In the genomic region with DNA sequence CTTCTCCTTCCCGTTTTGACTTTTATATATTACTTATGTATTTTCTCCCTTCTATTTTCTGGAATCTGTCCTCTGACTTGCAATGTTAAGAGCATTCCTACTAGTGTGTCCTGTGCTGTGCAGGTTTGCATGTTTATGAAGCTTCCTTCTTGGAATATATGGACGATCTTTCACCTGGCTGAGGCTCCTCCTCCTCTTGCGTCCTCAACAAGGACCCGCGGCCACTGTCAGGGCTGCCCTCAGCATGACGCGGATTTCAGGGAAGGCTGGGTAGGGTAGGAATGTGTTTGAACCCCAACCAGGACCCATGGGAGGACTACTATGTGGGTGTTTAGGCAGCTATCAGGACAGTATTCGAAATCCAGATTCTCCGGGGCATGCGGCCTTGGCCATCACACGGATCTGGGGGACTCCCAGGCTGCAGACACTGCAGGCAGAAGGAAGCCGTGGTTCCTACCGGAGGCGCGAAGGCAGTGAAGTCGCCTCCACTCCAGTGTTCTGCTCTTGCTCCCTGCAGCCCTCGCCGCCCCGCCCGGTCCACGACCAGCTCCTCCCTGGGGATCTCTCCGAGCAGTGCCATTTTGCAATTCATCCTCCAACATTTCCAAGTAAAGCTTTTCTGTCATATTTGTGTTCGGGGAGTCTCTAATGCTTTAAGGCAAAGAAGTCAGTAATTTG, we compare ENCODE assay signal across 18 cellular contexts. TPM values are rescaled to one million over a fixed set of nuclear protein-coding genes. Genes with fewer than 3 reads are reported as not detected.
A peak's percentile ranks its signal among the peaks of the same experiment; 100 is the strongest.
DNase-seq lines count a peak whose midpoint lies in the region; ATAC-seq, FAIRE-seq and TF ChIP-seq lines count a peak whose summit lies in the region.
"Had no signal": no experiment of that assay in that cellular context is flagged by ENCODE, and none has a peak within 500 bp of the region (broad histone marks: within the 10 kb centered on the region; RNA-seq: fewer than 3 reads in every experiment).

No MANE protein-coding gene starts in this region.

- peaks cover 18% of the 10 kb centered on the region for H3K27me3 Mint-ChIP-seq in stimulated activated memory B cell treated with anti-CD40 and anti-IgM and Interleukin-4, amounts not matched to agents 10 μg/mL and 1 μg/mL and 100 μg/mL, for 72 hours

- H3K27ac Mint-ChIP-seq in stimulated activated memory B cell treated with anti-CD40 and anti-IgM and Interleukin-4, amounts not matched to agents 10 μg/mL and 1 μg/mL and 100 μg/mL, for 72 hours = no peak overlapping the region
- H3K27ac Mint-ChIP-seq: activated CD8-positive, alpha-beta memory T cell treated with anti-CD3 and anti-CD28 coated beads, Interleukin-2, amount 10 ng/mL, durations not matched to agents 7 days and 5 days; IgD-negative memory B cell had no signal

- H3K36me3 ChIP-seq in Panc1 (ENCODE audit: control insufficient read depth, insufficient read depth, low read length) (no peaks in the 10 kb centered on the region), smooth muscle cell (ENCODE audit: low read depth) (no peaks in the 10 kb centered on the region)
- H3K36me3 ChIP-seq: right lobe of liver had no signal

- no peaks in the 10 kb centered on the region for H3K4me1 Mint-ChIP-seq in stimulated activated memory B cell treated with anti-CD40 and anti-IgM and Interleukin-4, amounts not matched to agents 10 μg/mL and 1 μg/mL and 100 μg/mL, for 72 hours
- H3K4me1 Mint-ChIP-seq: IgD-negative memory B cell had no signal

- peak in 1 of 2 experiments; percentile 8; a peak in 2 of 6 replicates for ATAC-seq in A549
- ATAC-seq in Panc1 = no peak
- ATAC-seq in left ventricle myocardium superior = peak; percentile 32
- ATAC-seq in stimulated activated memory B cell treated with anti-CD40 and anti-IgM and Interleukin-4, amounts not matched to agents 10 μg/mL and 1 μg/mL and 100 μg/mL, for 72 hours = no peak

- H3K4me2 ChIP-seq in A549 = peak overlapping the region; percentile 67; the same call in 2 of the 3 replicates
- H3K4me2 ChIP-seq in smooth muscle cell = no peak overlapping the region

- peak overlapping the region; percentile 46 to 79; a peak in 4 of 6 replicates for H3K27ac ChIP-seq in A549
- peak overlapping the region; percentile 93 for H3K27ac ChIP-seq in Panc1 (ENCODE audit: low read length)
- H3K27ac ChIP-seq in smooth muscle cell (ENCODE audit: low read depth) = no peak overlapping the region

- TF ChIP-seq CTCF in A549 (IDR thresholded peaks at IDR 0.05) (no peak), Panc1 (IDR thresholded peaks at IDR 0.05) (no peak), smooth muscle cell (IDR thresholded peaks at IDR 0.05; ENCODE audit: borderline replicate concordance, insufficient read depth, poor library complexity, severe bottlenecking) (no peak)

- no peak for DNase-seq in A549 (ENCODE audit: low read depth in 1 of 2, low spot score in 1 of 2)
- DNase-seq in Panc1 (ENCODE audit: low read depth, low spot score) = no peak
- peak; percentile 39 for DNase-seq in left ventricle myocardium superior
- DNase-seq in posterior vena cava (ENCODE audit: low spot score) = peak; percentile 83
- no peak for DNase-seq in smooth muscle cell (lab: John Stamatoyannopoulos, UW; ENCODE audit: unreplicated experiment)
- no peak for DNase-seq in NCI-H187 (lab: John Stamatoyannopoulos, UW)
- no peak for DNase-seq in epidermal melanocyte (ENCODE audit: insufficient read length, low spot score)
- DNase-seq: ACHN; activated CD4-positive, alpha-beta T cell treated with anti-CD3 and anti-CD28 coated beads for 48 hours; activated CD8-positive, alpha-beta memory T cell treated with anti-CD3 and anti-CD28 coated beads, Interleukin-2, amount 10 ng/mL, durations not matched to agents 7 days and 5 days; NCI-H1694 treated with DMSO at 0.1 percent for 48 hours; occipital lobe; RPMI8226 had no signal

- BruUV-seq in Panc1 (replicated peaks; lab: Mats Ljungman, UMichigan) = no TSS peak

- WGBS in A549 (ENCODE audit: missing lambda C conversion rate) = 89% methylated on average over 23 of the region's 23 CpGs
- 90% methylated on average over 23 of the region's 23 CpGs for WGBS in smooth muscle cell (ENCODE audit: low lambda C conversion rate)

- no peaks in the 10 kb centered on the region for H3K9me3 ChIP-seq in A549
- no peaks in the 10 kb centered on the region for H3K9me3 ChIP-seq in Panc1 (ENCODE audit: control insufficient read depth, insufficient read depth, low read depth, low read length)
- no peaks in the 10 kb centered on the region for H3K9me3 ChIP-seq in smooth muscle cell (replicated peaks; ENCODE audit: low read depth)
- H3K9me3 ChIP-seq: right lobe of liver had no signal

- in situ Hi-C loops in Panc1 (cut with HindIII; ENCODE audit: low pct_unique_long_range_greater_than_20kb, low sequenced_read_pairs) = no loop called here

- H3K9me3 Mint-ChIP-seq in stimulated activated memory B cell treated with anti-CD40 and anti-IgM and Interleukin-4, amounts not matched to agents 10 μg/mL and 1 μg/mL and 100 μg/mL, for 72 hours = peaks cover 3% of the 10 kb centered on the region
- H3K9me3 Mint-ChIP-seq: IgD-negative memory B cell, type B pancreatic cell had no signal

- H3K4me1 ChIP-seq in A549 (peaks cover 43% of the 10 kb centered on the region), Panc1 (ENCODE audit: control insufficient read depth, insufficient read depth, low read length) (peaks cover 44% of the 10 kb centered on the region), smooth muscle cell (ENCODE audit: low read depth) (no peaks in the 10 kb centered on the region)
- H3K4me1 ChIP-seq: right lobe of liver had no signal

- no peak for TF ChIP-seq EP300 in A549 (IDR thresholded peaks at IDR 0.05)

- no peak overlapping the region for H2AFZ ChIP-seq in smooth muscle cell (ENCODE audit: low read depth)

- H3K4me3 Mint-ChIP-seq in stimulated activated memory B cell treated with anti-CD40 and anti-IgM and Interleukin-4, amounts not matched to agents 10 μg/mL and 1 μg/mL and 100 μg/mL, for 72 hours = no peak overlapping the region
- H3K4me3 Mint-ChIP-seq: activated CD8-positive, alpha-beta memory T cell treated with anti-CD3 and anti-CD28 coated beads, Interleukin-2, amount 10 ng/mL, durations not matched to agents 7 days and 5 days; IgD-negative memory B cell; type B pancreatic cell had no signal

- intact Hi-C loops in Panc1 (cut with micrococcal nuclease; ENCODE audit: unreplicated experiment) (loop anchor here (2.0 kb wide), 3 partner anchors 254 to 388 kb away; no protein-coding TSS in a partner anchor), left ventricle myocardium superior (cut with micrococcal nuclease) (no loop called here), posterior vena cava (cut with DNase I) (loop anchor here in 1 of 2 donors (10.0 kb wide), 2 partner anchors 154 to 254 kb away; partner anchors contain the start of gene LIFR)

- H3K27me3 ChIP-seq in Panc1 (ENCODE audit: control insufficient read depth, insufficient read depth, low read length) (no peaks in the 10 kb centered on the region), smooth muscle cell (ENCODE audit: low read depth) (no peaks in the 10 kb centered on the region)
- H3K27me3 ChIP-seq: right lobe of liver had no signal

- POLR2A ChIA-PET in A549 (lab: Yijun Ruan, JAX) (interaction anchor here (2.3 kb wide), 1 partner anchor 367 kb away, joined by 21 read pairs; no protein-coding TSS in a partner anchor), Panc1 (lab: Charles Lee) (interaction anchor here (0.6 kb wide), 1 partner anchor 53 kb away, joined by 3 read pairs; no protein-coding TSS in a partner anchor)

- FAIRE-seq in A549 (lab: Jason Lieb, UNC) = no peak
- FAIRE-seq: frontal cortex had no signal

- H3K4me3 ChIP-seq in A549 (no peak overlapping the region), Panc1 (ENCODE audit: low read depth in 2 of 2, low read length in 2 of 2) (no peak overlapping the region), smooth muscle cell (no peak overlapping the region)
- H3K4me3 ChIP-seq: right lobe of liver had no signal

- TF ChIP-seq POLR2A in A549 (IDR thresholded peaks at IDR 0.05; ENCODE audit: low read length) = no peak

- H4K20me1 ChIP-seq in smooth muscle cell (ENCODE audit: low read depth) = no peaks in the 10 kb centered on the region

- no peak for TF ChIP-seq RAD21 in A549 (conservative IDR thresholded peaks at IDR 0.05 in 1 of 2, IDR thresholded peaks at IDR 0.05 in 1 of 2)

- H3F3A ChIP-seq in smooth muscle cell (ENCODE audit: low read depth) = peaks cover 8% of the 10 kb centered on the region

- H3K9ac ChIP-seq in smooth muscle cell (ENCODE audit: low read depth) = no peak overlapping the region

- H3K79me2 ChIP-seq in smooth muscle cell (ENCODE audit: low read depth) = no peaks in the 10 kb centered on the region

- CTCF ChIA-PET in A549 (lab: Yijun Ruan, JAX) = interaction anchor here (0.5 to 10.1 kb wide), 79 partner anchors 8 to 600 kb away, joined by 3 to 242 read pairs (median 4); partner anchors contain the start of gene LIFR
- CTCF ChIA-PET in Panc1 (lab: Charles Lee) = interaction anchor here (0.6 to 3.8 kb wide), 9 partner anchors 18 to 388 kb away, joined by 3 to 67 read pairs (median 4); no protein-coding TSS in a partner anchor

- H3K36me3 Mint-ChIP-seq in stimulated activated memory B cell treated with anti-CD40 and anti-IgM and Interleukin-4, amounts not matched to agents 10 μg/mL and 1 μg/mL and 100 μg/mL, for 72 hours = no peaks in the 10 kb centered on the region
- H3K36me3 Mint-ChIP-seq: activated CD8-positive, alpha-beta memory T cell treated with anti-CD3 and anti-CD28 coated beads, Interleukin-2, amount 10 ng/mL, durations not matched to agents 7 days and 5 days; IgD-negative memory B cell; type B pancreatic cell had no signal

TF ChIP-seq in A549, 52 proteins besides CTCF, POLR2A, EP300 and RAD21 (continues in another document):
- TF ChIP-seq NFE2L2 (conservative IDR thresholded peaks at IDR 0.05; ENCODE audit: low read length) (no peak), CBX2 (IDR thresholded peaks at IDR 0.05; ENCODE audit: borderline replicate concordance, low read depth) (no peak)

RNA-seq across cellular contexts. Expression of gene OSMR, which starts 37.0 kb away (rescaled TPM):
- 92.4 and 133 TPM in 2 replicates for polyA plus RNA-seq in A549 (2011; rRNA removed)
- polyA plus RNA-seq in A549 (2012; cell fraction: cytosol; rRNA removed) = 17.7 and 20.7 TPM in 2 replicates
- 37.9 and 45.6 TPM in 2 replicates for polyA plus RNA-seq in A549 (2012; cell fraction: nucleus; rRNA removed)
- polyA plus RNA-seq in A549 (2017; fragmentation: RNase III; extraction: RNeasy Plus Mini Kit Qiagen cat#74134 plus additional on column Dnase treatment) = 46.0 to 61.2 TPM (median 58.5 TPM) in 3 replicates
- 75.0 and 78.8 TPM in 2 replicates for polyA minus RNA-seq in A549 (2011; rRNA and poly(A)+ RNA removed)
- 82.4 TPM for total RNA-seq in Panc1 (2021; ENCODE audit: unreplicated experiment)
- 45.1 TPM for polyA plus RNA-seq in Panc1 (2012; ENCODE audit: insufficient read length)
- 9.9 TPM for total RNA-seq in left ventricle myocardium superior
- 100 to 1,000 TPM; 111 to 149 TPM for total RNA-seq in posterior vena cava
- total RNA-seq in smooth muscle cell = 48.4 and 52.5 TPM in 2 replicates
- 31.3 and 31.8 TPM in 2 replicates for polyA plus RNA-seq in smooth muscle cell
- total RNA-seq: activated CD8-positive, alpha-beta memory T cell treated with anti-CD3 and anti-CD28 coated beads, Interleukin-2, amount 10 ng/mL, durations not matched to agents 7 days and 5 days had no signal
- polyA plus RNA-seq: IgD-negative memory B cell had no signal

Comparison
In these comparisons a context has a peak if more than half of its experiments do, and no peak if none do; other contexts are left out.
1. DNase-seq: peak in left ventricle myocardium superior (single experiment) and posterior vena cava (single experiment); none in A549 (0 of 2), Panc1 (single experiment), smooth muscle cell (single experiment), NCI-H187 (0 of 2) and epidermal melanocyte (single experiment).